1 cellular context compared by ENCODE assay signal in the genomic region with DNA sequence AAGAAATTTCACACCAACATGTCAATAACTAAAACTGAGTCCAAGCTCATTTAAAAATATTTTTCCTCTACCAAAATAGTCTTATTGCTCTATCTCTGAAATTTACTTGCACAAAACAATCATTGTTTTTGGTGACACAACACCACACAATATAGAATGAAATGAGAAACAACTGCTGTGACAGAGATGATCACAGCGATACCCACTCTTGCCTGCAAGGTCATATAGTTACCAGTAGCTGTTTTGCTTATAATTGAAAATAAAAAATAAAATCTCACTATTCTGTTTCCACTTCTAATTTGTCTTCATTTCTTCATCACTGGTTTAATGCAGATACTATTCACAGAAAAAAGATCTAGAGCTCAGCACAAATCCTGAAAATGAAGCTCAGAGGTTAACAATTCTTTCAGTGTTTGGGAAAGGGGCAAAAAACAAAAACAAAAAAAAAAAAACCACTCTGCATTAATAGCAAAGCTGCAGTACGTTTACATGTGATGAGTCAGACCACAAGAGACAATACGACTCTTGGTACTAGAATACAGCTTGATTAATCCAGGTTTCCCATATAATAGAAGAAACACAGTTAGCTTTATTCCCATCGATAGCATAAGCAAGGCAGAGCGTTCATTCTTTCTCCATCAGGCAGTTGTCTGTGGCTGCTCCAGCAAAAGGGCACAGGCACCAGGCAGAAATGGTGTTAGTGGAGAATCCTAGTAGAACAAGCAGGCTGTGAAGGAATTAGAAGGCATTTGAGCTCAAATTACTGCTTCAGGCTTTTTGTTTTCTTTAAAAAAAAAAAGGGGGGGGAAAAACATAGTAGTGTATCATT.
TF ChIP-seq lines count a peak whose summit lies in the region.

No MANE protein-coding gene starts in this region.

TF ChIP-seq in H1, 55 proteins besides CTCF, POLR2A, EP300 and RAD21:
- TF ChIP-seq, protein P1, sequence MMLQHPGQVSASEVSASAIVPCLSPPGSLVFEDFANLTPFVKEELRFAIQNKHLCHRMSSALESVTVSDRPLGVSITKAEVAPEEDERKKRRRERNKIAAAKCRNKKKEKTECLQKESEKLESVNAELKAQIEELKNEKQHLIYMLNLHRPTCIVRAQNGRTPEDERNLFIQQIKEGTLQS (IDR thresholded peaks at IDR 0.05; ENCODE audit: insufficient read depth, low read depth, low read length): no peak
- TF ChIP-seq TCF12 (IDR thresholded peaks at IDR 0.05; ENCODE audit: low read depth, low read length) (no peak), SIN3A (conservative IDR thresholded peaks at IDR 0.05 in 1 of 2, IDR thresholded peaks at IDR 0.05 in 1 of 2; ENCODE audit: low read depth in 1 of 2, low read length in 2 of 2) (no peak), RFX5 (IDR thresholded peaks at IDR 0.05; ENCODE audit: borderline replicate concordance, low read depth, low read length) (no peak), CTBP2 (IDR thresholded peaks at IDR 0.05; ENCODE audit: borderline replicate concordance, insufficient read depth, insufficient read length, low read length) (no peak), EGR1 (IDR thresholded peaks at IDR 0.05; ENCODE audit: borderline replicate concordance, low read depth, low read length) (no peak), ZNF274 (IDR thresholded peaks at IDR 0.05; ENCODE audit: borderline replicate concordance, extremely low read depth, low read length) (no peak), EZH2 (IDR thresholded peaks at IDR 0.05; ENCODE audit: low read depth, low read length, severe bottlenecking) (no peak), SUZ12 (IDR thresholded peaks at IDR 0.05; ENCODE audit: low read length) (no peak), TAF1 (IDR thresholded peaks at IDR 0.05; ENCODE audit: low read depth, low read length) (no peak), KDM4A (IDR thresholded peaks at IDR 0.05; ENCODE audit: low read depth, low read length, severe bottlenecking) (no peak), GTF2F1 (IDR thresholded peaks at IDR 0.05; ENCODE audit: borderline replicate concordance, low read depth, low read length) (no peak), SP4 (IDR thresholded peaks at IDR 0.05; ENCODE audit: low read length) (no peak), CHD2 (IDR thresholded peaks at IDR 0.05; ENCODE audit: low read length) (no peak), JUN (IDR thresholded peaks at IDR 0.05; ENCODE audit: low read depth, low read length) (no peak), KDM5A (IDR thresholded peaks at IDR 0.05; ENCODE audit: low read length) (no peak)
- TF ChIP-seq, protein P2, sequence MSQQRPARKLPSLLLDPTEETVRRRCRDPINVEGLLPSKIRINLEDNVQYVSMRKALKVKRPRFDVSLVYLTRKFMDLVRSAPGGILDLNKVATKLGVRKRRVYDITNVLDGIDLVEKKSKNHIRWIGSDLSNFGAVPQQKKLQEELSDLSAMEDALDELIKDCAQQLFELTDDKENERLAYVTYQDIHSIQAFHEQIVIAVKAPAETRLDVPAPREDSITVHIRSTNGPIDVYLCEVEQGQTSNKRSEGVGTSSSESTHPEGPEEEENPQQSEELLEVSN (IDR thresholded peaks at IDR 0.05): no peak
TF ChIP-seq in H1: peak in this region for 0.
